ENCODE assay signal across 11 cellular contexts in the genomic region with DNA sequence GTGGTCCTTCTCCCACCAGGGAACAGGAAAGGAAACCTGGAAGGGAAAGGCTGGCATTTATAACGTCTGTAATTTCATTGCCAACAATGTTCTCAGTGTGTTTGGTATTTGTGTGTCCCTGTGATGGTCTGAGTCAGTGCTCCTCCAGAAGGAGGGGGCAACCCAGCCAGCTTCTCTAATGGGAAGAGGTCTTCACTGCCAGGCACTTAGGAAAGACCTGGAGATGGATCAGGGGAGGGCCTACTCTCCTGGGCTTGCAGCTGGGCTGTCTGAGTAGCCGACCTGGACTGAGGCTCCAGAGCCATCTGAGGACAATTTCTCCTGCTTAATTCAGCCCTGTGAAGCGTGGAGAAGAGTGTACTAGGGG. TPM values are rescaled to one million over a fixed set of nuclear protein-coding genes. Genes with fewer than 3 reads are reported as not detected.
DNase-seq lines count a peak whose midpoint lies in the region; FAIRE-seq and TF ChIP-seq lines count a peak whose summit lies in the region.
"Had no signal": no experiment of that assay in that cellular context is flagged by ENCODE, and none has a peak within 500 bp of the region (broad histone marks: within the 10 kb centered on the region; RNA-seq: fewer than 3 reads in every experiment).

No MANE protein-coding gene starts in this region.

- H3K79me2 ChIP-seq in astrocyte (ENCODE audit: insufficient read depth, low read length) = no peaks in the 10 kb centered on the region

- H3K27me3 Mint-ChIP-seq in astrocyte (ENCODE audit: low read depth, unreplicated experiment) = peaks cover 27% of the 10 kb centered on the region

- H3K9me3 Mint-ChIP-seq in astrocyte (ENCODE audit: unreplicated experiment) = no peaks in the 10 kb centered on the region

- no peak overlapping the region for H3K27ac Mint-ChIP-seq in astrocyte (ENCODE audit: unreplicated experiment)

- no peak for TF ChIP-seq CTCF in astrocyte (IDR thresholded peaks at IDR 0.05; ENCODE audit: insufficient read depth, low read depth, low read length)
- no peak for TF ChIP-seq CTCF in right atrium auricular region (IDR thresholded peaks at IDR 0.05)

- peak overlapping the region; percentile 0 for H3K9ac ChIP-seq in astrocyte (ENCODE audit: low read length)
- no peak overlapping the region for H3K9ac ChIP-seq in skeletal muscle tissue (ENCODE audit: low read depth in 1 of 3, low read length in 3 of 3)

- FAIRE-seq in GM12891 (lab: Jason Lieb, UNC) (peak; percentile 28), astrocyte (lab: Jason Lieb, UNC) (peak; percentile 37), GM19239 (lab: Jason Lieb, UNC) (no peak)
- FAIRE-seq: endothelial cell of umbilical vein had no signal

- H3K36me3 Mint-ChIP-seq in astrocyte (ENCODE audit: low read depth, unreplicated experiment) = peaks cover 2% of the 10 kb centered on the region

- H2AFZ ChIP-seq in astrocyte (ENCODE audit: low read depth, low read length) = no peak overlapping the region

- no peak overlapping the region for H3K4me3 Mint-ChIP-seq in astrocyte (ENCODE audit: unreplicated experiment)

- H3K4me1 ChIP-seq in astrocyte (ENCODE audit: insufficient read depth, low read length) (peaks cover 7% of the 10 kb centered on the region), right atrium auricular region (peaks cover 0 to 16% of the 10 kb centered on the region in 2 donors), skeletal muscle tissue (ENCODE audit: control insufficient read depth in 3 of 3, insufficient read depth in 3 of 3, low read length in 3 of 3) (peaks cover 5 to 6% (median 5%) of the 10 kb centered on the region in 3 donors)

- no peaks in the 10 kb centered on the region for H4K20me1 ChIP-seq in astrocyte (ENCODE audit: insufficient read depth, low read length)

- no peaks in the 10 kb centered on the region for H3K9me3 ChIP-seq in astrocyte (ENCODE audit: insufficient read depth, low read depth, low read length)
- H3K9me3 ChIP-seq in right atrium auricular region = no peaks in the 10 kb centered on the region
- no peaks in the 10 kb centered on the region for H3K9me3 ChIP-seq in skeletal muscle tissue (ENCODE audit: control insufficient read depth in 3 of 3, low read length in 3 of 3)

- no peak for TF ChIP-seq POLR2A in GM12891 (IDR thresholded peaks at IDR 0.05; ENCODE audit: low read depth, low read length)

- H3K4me2 ChIP-seq in astrocyte (ENCODE audit: low read length) = no peak overlapping the region

- DNase-seq in GM12891 (ENCODE audit: insufficient read length, low spot score) = no peak
- peak; percentile 80 for DNase-seq in astrocyte (ENCODE audit: low read depth)
- peak; percentile 79 for DNase-seq in right atrium auricular region (ENCODE audit: low spot score)
- DNase-seq in NCI-H69 (lab: John Stamatoyannopoulos, UW) = no peak
- no peak for DNase-seq in activated naive CD4-positive, alpha-beta T cell treated with Interleukin-2 at 50 U/mL for 16 hours
- no peak for DNase-seq in GM19239 (ENCODE audit: insufficient read length, low spot score)
- DNase-seq in kidney glomerular epithelial cell (lab: John Stamatoyannopoulos, UW) = no peak
- DNase-seq: activated effector memory CD4-positive, alpha-beta T cell treated with Interleukin-2 at 50 U/mL for 16 hours; stimulated activated CD4-positive, alpha-beta T cell treated with anti-CD3 and anti-CD28 coated beads, Interleukin-4, amount 100 ng/mL, for 24 hours had no signal

- H3K4me1 Mint-ChIP-seq in astrocyte (ENCODE audit: low read depth, unreplicated experiment) = peaks cover 11% of the 10 kb centered on the region

- no peak overlapping the region for H3K27ac ChIP-seq in astrocyte (ENCODE audit: low read depth, low read length)
- peak overlapping the region; percentile 55 to 69 for H3K27ac ChIP-seq in right atrium auricular region
- peak overlapping the region; percentile 72 for H3K27ac ChIP-seq in skeletal muscle tissue (ENCODE audit: low read depth, low read length)

- no peaks in the 10 kb centered on the region for H3K36me3 ChIP-seq in astrocyte (ENCODE audit: insufficient read depth, low read length)
- H3K36me3 ChIP-seq in right atrium auricular region = no peaks in the 10 kb centered on the region
- H3K36me3 ChIP-seq in skeletal muscle tissue (ENCODE audit: control insufficient read depth in 3 of 3, insufficient read depth in 3 of 3, low read length in 3 of 3) = peaks cover 0 to 2% (median 0%) of the 10 kb centered on the region in 3 donors

- no peaks in the 10 kb centered on the region for H3K27me3 ChIP-seq in astrocyte (ENCODE audit: insufficient read depth, low read length)
- no peaks in the 10 kb centered on the region for H3K27me3 ChIP-seq in right atrium auricular region
- H3K27me3 ChIP-seq in skeletal muscle tissue (ENCODE audit: control insufficient read depth in 3 of 3, insufficient read depth in 3 of 3, low read length in 3 of 3) = peaks cover 0 to 3% (median 0%) of the 10 kb centered on the region in 3 donors

- H3K4me3 ChIP-seq in astrocyte (ENCODE audit: insufficient read depth, low read depth, low read length) (no peak overlapping the region), right atrium auricular region (no peak overlapping the region), skeletal muscle tissue (ENCODE audit: low read length in 3 of 3) (no peak overlapping the region)

TF ChIP-seq in GM12891, 5 proteins besides CTCF, POLR2A, EP300 and RAD21:
- no peak for TF ChIP-seq TAF1 (IDR thresholded peaks at IDR 0.05; ENCODE audit: low read depth, low read length)
- TF ChIP-seq POLR2AphosphoS5 (IDR thresholded peaks at IDR 0.05; ENCODE audit: low read depth, low read length) = no peak
- TF ChIP-seq SPI1 (IDR thresholded peaks at IDR 0.05; ENCODE audit: low read depth, low read length) = no peak
- no peak for TF ChIP-seq PAX5 (IDR thresholded peaks at IDR 0.05; ENCODE audit: insufficient read depth, low read length, severe bottlenecking)
- TF ChIP-seq POU2F2 (IDR thresholded peaks at IDR 0.05; ENCODE audit: low read depth, low read length) = no peak

RNA-seq across cellular contexts. Expression of gene ERH, which starts 42.2 kb away (rescaled TPM):
- 352 TPM for polyA plus RNA-seq in GM12891 (2012; ENCODE audit: low read depth, missing spikeins)
- total RNA-seq in astrocyte (233 and 255 TPM in 2 replicates), right atrium auricular region (10 to 100 TPM; 47.1 to 55.1 TPM), skeletal muscle tissue (75.7 TPM)

RNA-seq across cellular contexts. Expression of gene SLC39A9, which starts 42.6 kb away (rescaled TPM):
- 26.8 TPM for polyA plus RNA-seq in GM12891 (2012; ENCODE audit: low read depth, missing spikeins)
- total RNA-seq in astrocyte (69.5 and 79.1 TPM in 2 replicates), right atrium auricular region (10 to 100 TPM; 29.3 to 37.5 TPM), skeletal muscle tissue (52.7 TPM)

Comparison
In these comparisons a context has a peak if more than half of its experiments do, and no peak if none do; other contexts are left out.
1. DNase-seq: peak in astrocyte (single experiment) and right atrium auricular region (single experiment); none in GM12891 (single experiment), NCI-H69 (single experiment), activated naive CD4-positive, alpha-beta T cell treated with Interleukin-2 at 50 U/mL for 16 hours (single experiment), GM19239 (single experiment) and kidney glomerular epithelial cell (single experiment).